Comparison of ENCODE assay signal across 10 cellular contexts in genomic region chr6:155026366-155027045, GRCh38.
DNase-seq lines count a peak whose midpoint lies in the region; ATAC-seq lines count a peak whose summit lies in the region.
"Had no signal": no experiment of that assay in that cellular context is flagged by ENCODE, and none has a peak within 500 bp of the region (broad histone marks: within the 10 kb centered on the region; RNA-seq: fewer than 3 reads in every experiment).

No MANE protein-coding gene starts in this region.

- peaks cover 21% of the 10 kb centered on the region for H3K4me1 ChIP-seq in ACC112 (ENCODE audit: control insufficient read depth, insufficient read depth, low read length, unreplicated experiment)

- H3K27me3 ChIP-seq in ACC112 (ENCODE audit: insufficient read depth, low read length): no peaks in the 10 kb centered on the region
- H3K27me3 ChIP-seq: vagina had no signal

- H2AFZ ChIP-seq in ACC112 (ENCODE audit: low read length, unreplicated experiment): no peak overlapping the region

- no peaks in the 10 kb centered on the region for H3K79me2 ChIP-seq in ACC112 (ENCODE audit: control insufficient read depth, insufficient read depth, low read length, unreplicated experiment)

- no peaks in the 10 kb centered on the region for H3K36me3 ChIP-seq in ACC112 (ENCODE audit: insufficient read depth, low read length)
- H3K36me3 ChIP-seq: vagina had no signal

- DNase-seq in HCEC 1CT (peak; percentile 80), amniotic epithelial cell (ENCODE audit: low read depth) (peak; percentile 96), kidney tubule cell (ENCODE audit: low spot score) (peak; percentile 93), NCI-H1930 (lab: John Stamatoyannopoulos, UW) (no peak), cerebellar cortex (ENCODE audit: low spot score) (no peak)
- DNase-seq: NCI-H1417 had no signal

- peak overlapping the region; percentile 63 for H3K27ac ChIP-seq in ACC112 (ENCODE audit: low read depth, low read length)
- H3K27ac ChIP-seq: vagina had no signal

- no peak for ATAC-seq in HG02840 (IDR thresholded peaks at IDR 0.05; ENCODE audit: low FRiP score, unreplicated experiment)
- no peak for ATAC-seq in activated CD4-positive, CD25-positive, alpha-beta regulatory T cell treated with anti-CD3 and anti-CD28 coated beads, Interleukin-2, amount 50 U/mL, for 24 hours

- peak overlapping the region; percentile 46; the same call in 1 of the 2 replicates for H3K4me3 ChIP-seq in ACC112 (ENCODE audit: low read depth, low read length)
- H3K4me3 ChIP-seq: vagina had no signal

Comparison
In these comparisons a context has a peak if more than half of its experiments do, and no peak if none do; other contexts are left out.
1. DNase-seq: peak in HCEC 1CT (single experiment), amniotic epithelial cell (single experiment) and kidney tubule cell (single experiment); none in NCI-H1930 (0 of 2) and cerebellar cortex (single experiment).